20 cellular contexts compared by ENCODE assay signal in the genomic region with DNA sequence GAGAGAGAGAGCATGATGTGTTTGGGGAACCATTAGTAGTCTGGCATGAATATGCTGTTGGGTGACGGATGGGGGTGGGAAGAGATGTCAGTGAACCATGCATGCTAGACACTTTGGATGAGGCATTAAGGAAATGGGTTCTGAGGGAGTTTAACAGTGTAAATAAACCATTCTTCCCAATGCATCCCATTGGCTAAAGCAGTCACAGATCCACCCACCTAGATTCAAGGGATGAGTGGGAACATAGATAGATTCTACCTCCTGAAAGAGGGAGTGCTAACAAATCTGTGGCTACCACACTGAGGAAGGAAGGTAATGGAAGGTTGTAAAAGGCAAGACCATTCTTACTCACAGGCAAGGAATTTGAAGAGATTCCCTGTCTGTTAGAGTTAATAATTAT.
DNase-seq lines count a peak whose midpoint lies in the region; ATAC-seq and TF ChIP-seq lines count a peak whose summit lies in the region.
"Had no signal": no experiment of that assay in that cellular context is flagged by ENCODE, and none has a peak within 500 bp of the region (broad histone marks: within the 10 kb centered on the region; RNA-seq: fewer than 3 reads in every experiment).

No MANE protein-coding gene starts in this region.

- H3K4me3 ChIP-seq in HEK293 (ENCODE audit: low read depth, low read length) (no peak overlapping the region), neural cell (ENCODE audit: low read length) (no peak overlapping the region), PC-3 (ENCODE audit: low read length) (no peak overlapping the region)
- H3K4me3 ChIP-seq: HAP-1, MG63 had no signal

- POLR2A ChIA-PET in HEK293 (lab: Yijun Ruan, JAX) (no interaction called here), PC-3 (lab: Charles Lee; ENCODE audit: unreplicated experiment) (no interaction called here)

- H3K9me2 ChIP-seq in neural cell (ENCODE audit: insufficient read depth, low read length): no peaks in the 10 kb centered on the region
- no peaks in the 10 kb centered on the region for H3K9me2 ChIP-seq in PC-3 (replicated peaks; ENCODE audit: low read length)

- CTCF ChIA-PET in HEK293 (lab: Yijun Ruan, JAX) (interaction anchor here (0.6 kb wide), 1 partner anchor 1075 kb away, joined by 3 read pairs; no protein-coding TSS in a partner anchor), PC-3 (lab: Charles Lee) (no interaction called here)

- H3K27ac ChIP-seq in HEK293 (ENCODE audit: extremely low read depth, low read depth, low read length) (no peak overlapping the region), neural cell (ENCODE audit: low read length) (peak overlapping the region; percentile 3), PC-3 (ENCODE audit: low read length) (no peak overlapping the region)
- H3K27ac ChIP-seq: 22Rv1, C4-2B had no signal

- no TSS peak for BruUV-seq in PC-3 (replicated peaks; lab: Mats Ljungman, UMichigan)

- peak; percentile 33 for DNase-seq in DMS53 (lab: John Stamatoyannopoulos, UW)
- DNase-seq in DMS53 treated with DMSO at 0.1 percent for 48 hours (lab: John Stamatoyannopoulos, UW; ENCODE audit: unreplicated experiment): no peak
- DNase-seq in ecto neural progenitor cell (ENCODE audit: low spot score): peak; percentile 5
- DNase-seq in PC-3: no peak
- no peak for DNase-seq in NCI-H526 treated with DMSO at 0.1 percent for 48 hours (lab: John Stamatoyannopoulos, UW)
- DNase-seq: AML-193, GDM1, Kasumi-1, MG63, NCI-H1048, NCI-H2171, NCI-H446, NCI-H774, RPMI8226 had no signal

- H3K79me2 ChIP-seq in neural cell (replicated peaks; ENCODE audit: insufficient read depth, low read length) (no peaks in the 10 kb centered on the region), PC-3 (ENCODE audit: low read length) (no peaks in the 10 kb centered on the region)

- H3K9me3 ChIP-seq in HEK293 (ENCODE audit: control insufficient read depth, insufficient read depth, low read depth, low read length): no peaks in the 10 kb centered on the region
- no peaks in the 10 kb centered on the region for H3K9me3 ChIP-seq in neural cell (ENCODE audit: low read length)
- no peaks in the 10 kb centered on the region for H3K9me3 ChIP-seq in PC-3 (ENCODE audit: low read length)
- H3K9me3 ChIP-seq: HAP-1, MG63 had no signal

- H3F3A ChIP-seq in neural cell (ENCODE audit: insufficient read depth, low read length, poor library complexity, severe bottlenecking) (no peaks in the 10 kb centered on the region), PC-3 (ENCODE audit: low read length, unreplicated experiment) (no peaks in the 10 kb centered on the region)

- no peak for ATAC-seq in PC-3
- no peak for ATAC-seq in GM21515 (IDR thresholded peaks at IDR 0.05; ENCODE audit: unreplicated experiment)

- no peaks in the 10 kb centered on the region for H4K20me1 ChIP-seq in neural cell (ENCODE audit: insufficient read depth)
- H4K20me1 ChIP-seq in PC-3 (ENCODE audit: low read length): no peaks in the 10 kb centered on the region

- H3K4me1 ChIP-seq in HEK293 (ENCODE audit: control insufficient read depth, insufficient read depth, low read length) (no peaks in the 10 kb centered on the region), PC-3 (ENCODE audit: insufficient read depth, low read length) (no peaks in the 10 kb centered on the region)
- H3K4me1 ChIP-seq: HAP-1 had no signal

- TF ChIP-seq RAD21 in neural cell (conservative IDR thresholded peaks at IDR 0.05): no peak

- no peak overlapping the region for H3K4me2 ChIP-seq in neural cell (ENCODE audit: low read length)
- H3K4me2 ChIP-seq in PC-3 (ENCODE audit: low read length): no peak overlapping the region

- no peaks in the 10 kb centered on the region for H3K27me3 ChIP-seq in neural cell (ENCODE audit: insufficient read depth, low read depth, low read length)
- peaks cover 17% of the 10 kb centered on the region for H3K27me3 ChIP-seq in PC-3 (ENCODE audit: low read length)
- H3K27me3 ChIP-seq: MG63 had no signal

- intact Hi-C loops in PC-3 (cut with micrococcal nuclease): no loop called here

- no peak for TF ChIP-seq CTCF in HEK293 (tag by site-specific recombination; IDR thresholded peaks at IDR 0.05)
- TF ChIP-seq CTCF in neural cell (IDR thresholded peaks at IDR 0.05; ENCODE audit: poor library complexity, severe bottlenecking): no peak
- TF ChIP-seq CTCF in PC-3 (conservative IDR thresholded peaks at IDR 0.05; ENCODE audit: low read depth, low read length): no peak

- TF ChIP-seq EP300 in neural cell (conservative IDR thresholded peaks at IDR 0.05; ENCODE audit: poor library complexity, severe bottlenecking): no peak

- H3K9ac ChIP-seq in neural cell (ENCODE audit: low read length): no peak overlapping the region
- no peak overlapping the region for H3K9ac ChIP-seq in PC-3 (ENCODE audit: low read length)

- H3K36me3 ChIP-seq in HEK293 (ENCODE audit: control insufficient read depth in 2 of 2, insufficient read depth in 1 of 2, low read length in 2 of 2): no peaks in the 10 kb centered on the region
- H3K36me3 ChIP-seq in neural cell (ENCODE audit: insufficient read depth, low read length): no peaks in the 10 kb centered on the region
- no peaks in the 10 kb centered on the region for H3K36me3 ChIP-seq in PC-3 (ENCODE audit: low read depth, low read length)
- H3K36me3 ChIP-seq: HAP-1, MG63 had no signal

- H2AFZ ChIP-seq in neural cell (ENCODE audit: low read depth, low read length) (no peak overlapping the region), PC-3 (ENCODE audit: low read length) (no peak overlapping the region)

TF ChIP-seq in HEK293, 187 proteins besides CTCF, POLR2A, EP300 and RAD21 (continues in another document):
- TF ChIP-seq ZFHX2 (tag by site-specific recombination; conservative IDR thresholded peaks at IDR 0.05): peak; percentile 40
- TF ChIP-seq, protein P1, sequence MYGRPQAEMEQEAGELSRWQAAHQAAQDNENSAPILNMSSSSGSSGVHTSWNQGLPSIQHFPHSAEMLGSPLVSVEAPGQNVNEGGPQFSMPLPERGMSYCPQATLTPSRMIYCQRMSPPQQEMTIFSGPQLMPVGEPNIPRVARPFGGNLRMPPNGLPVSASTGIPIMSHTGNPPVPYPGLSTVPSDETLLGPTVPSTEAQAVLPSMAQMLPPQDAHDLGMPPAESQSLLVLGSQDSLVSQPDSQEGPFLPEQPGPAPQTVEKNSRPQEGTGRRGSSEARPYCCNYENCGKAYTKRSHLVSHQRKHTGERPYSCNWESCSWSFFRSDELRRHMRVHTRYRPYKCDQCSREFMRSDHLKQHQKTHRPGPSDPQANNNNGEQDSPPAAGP (tag by site-specific recombination; IDR thresholded peaks at IDR 0.05): no peak
- TF ChIP-seq, protein P2, sequence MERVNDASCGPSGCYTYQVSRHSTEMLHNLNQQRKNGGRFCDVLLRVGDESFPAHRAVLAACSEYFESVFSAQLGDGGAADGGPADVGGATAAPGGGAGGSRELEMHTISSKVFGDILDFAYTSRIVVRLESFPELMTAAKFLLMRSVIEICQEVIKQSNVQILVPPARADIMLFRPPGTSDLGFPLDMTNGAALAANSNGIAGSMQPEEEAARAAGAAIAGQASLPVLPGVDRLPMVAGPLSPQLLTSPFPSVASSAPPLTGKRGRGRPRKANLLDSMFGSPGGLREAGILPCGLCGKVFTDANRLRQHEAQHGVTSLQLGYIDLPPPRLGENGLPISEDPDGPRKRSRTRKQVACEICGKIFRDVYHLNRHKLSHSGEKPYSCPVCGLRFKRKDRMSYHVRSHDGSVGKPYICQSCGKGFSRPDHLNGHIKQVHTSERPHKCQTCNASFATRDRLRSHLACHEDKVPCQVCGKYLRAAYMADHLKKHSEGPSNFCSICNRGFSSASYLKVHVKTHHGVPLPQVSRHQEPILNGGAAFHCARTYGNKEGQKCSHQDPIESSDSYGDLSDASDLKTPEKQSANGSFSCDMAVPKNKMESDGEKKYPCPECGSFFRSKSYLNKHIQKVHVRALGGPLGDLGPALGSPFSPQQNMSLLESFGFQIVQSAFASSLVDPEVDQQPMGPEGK (tag by site-specific recombination; IDR thresholded peaks at IDR 0.05): no peak
- TF ChIP-seq ZNF776 (tag by site-specific recombination; IDR thresholded peaks at IDR 0.05; ENCODE audit: borderline replicate concordance): no peak
- TF ChIP-seq SCRT1 (tag by site-specific recombination; IDR thresholded peaks at IDR 0.05; ENCODE audit: borderline replicate concordance): no peak
- no peak for TF ChIP-seq TRIM28 (IDR thresholded peaks at IDR 0.05; ENCODE audit: borderline replicate concordance, low read length)
- TF ChIP-seq ZSCAN16 (tag by site-specific recombination; IDR thresholded peaks at IDR 0.05): no peak

TF ChIP-seq in neural cell, 6 proteins besides CTCF, POLR2A, EP300 and RAD21:
- TF ChIP-seq SMC3 (conservative IDR thresholded peaks at IDR 0.05; ENCODE audit: poor library complexity): no peak
- TF ChIP-seq REST (IDR thresholded peaks at IDR 0.05; ENCODE audit: borderline replicate concordance): no peak
- no peak for TF ChIP-seq EZH2 (IDR thresholded peaks at IDR 0.05; ENCODE audit: borderline replicate concordance, insufficient read depth, low read length, poor library complexity, severe bottlenecking)
- TF ChIP-seq MXI1 (conservative IDR thresholded peaks at IDR 0.05; ENCODE audit: poor library complexity, severe bottlenecking): no peak
- TF ChIP-seq POLR2AphosphoS5 (IDR thresholded peaks at IDR 0.05): no peak
- no peak for TF ChIP-seq TAF1 (IDR thresholded peaks at IDR 0.05; ENCODE audit: low read depth)

Comparison
In these comparisons a context has a peak if more than half of its experiments do, and no peak if none do; other contexts are left out.
1. DNase-seq: peak in DMS53 (single experiment) and ecto neural progenitor cell (single experiment); none in DMS53 treated with DMSO at 0.1 percent for 48 hours (single experiment), PC-3 (single experiment) and NCI-H526 treated with DMSO at 0.1 percent for 48 hours (single experiment).